Comparison of ENCODE assay signal across 8 cellular contexts in genomic region chr4:150217192-150217591, GRCh38.
DNase-seq lines count a peak whose midpoint lies in the region; ATAC-seq and TF ChIP-seq lines count a peak whose summit lies in the region.

No MANE protein-coding gene starts in this region.

- ATAC-seq in psoas muscle = no peak
- no peak for ATAC-seq in HG03571 (IDR thresholded peaks at IDR 0.05; ENCODE audit: unreplicated experiment)
- ATAC-seq in GM18909 (IDR thresholded peaks at IDR 0.05; ENCODE audit: poor library complexity, unreplicated experiment) = no peak

- H3K9me3 ChIP-seq in psoas muscle = no peaks in the 10 kb centered on the region

- peak; percentile 72 for DNase-seq in AG09319 (ENCODE audit: extremely low read depth, low read depth)
- peak; percentile 87 for DNase-seq in astrocyte of the hippocampus (ENCODE audit: low read depth, low spot score)
- DNase-seq in kidney glomerular epithelial cell (lab: John Stamatoyannopoulos, UW) = peak; percentile 73
- DNase-seq in psoas muscle = no peak
- DNase-seq in NCI-H128 (lab: John Stamatoyannopoulos, UW; ENCODE audit: unreplicated experiment) = no peak

- no peaks in the 10 kb centered on the region for H3K27me3 ChIP-seq in psoas muscle (ENCODE audit: insufficient read depth in 3 of 3, low read length in 2 of 3)

- H3K27ac ChIP-seq in psoas muscle = no peak overlapping the region

- TF ChIP-seq CTCF in AG09319 (IDR thresholded peaks at IDR 0.05; ENCODE audit: low read depth, low read length) = peak; percentile 67
- peak; percentile 57 for TF ChIP-seq CTCF in LNCAP (IDR thresholded peaks at IDR 0.05)
- TF ChIP-seq CTCF in psoas muscle (IDR thresholded peaks at IDR 0.05) = no peak

- no peak overlapping the region for H3K4me3 ChIP-seq in psoas muscle

- WGBS in psoas muscle, 3 donors = 34 to 49% (median 36%) methylated on average over 3 of the region's 3 CpGs

- no peaks in the 10 kb centered on the region for H3K36me3 ChIP-seq in psoas muscle (ENCODE audit: insufficient read depth in 1 of 2, low read depth in 1 of 2)

- intact Hi-C loops in psoas muscle (cut with DNase I) = loop anchor here in 1 of 2 donors (10.0 kb wide), 1 partner anchor 212 kb away; no protein-coding TSS in a partner anchor

- H3K4me1 ChIP-seq in psoas muscle = no peaks in the 10 kb centered on the region

Comparison
In these comparisons a context has a peak if more than half of its experiments do, and no peak if none do; other contexts are left out.
1. DNase-seq: peak in AG09319 (single experiment), astrocyte of the hippocampus (single experiment) and kidney glomerular epithelial cell (single experiment); none in psoas muscle (0 of 2) and NCI-H128 (single experiment).